In genomic region chr6:88166901-88167624, GRCh38 we compare ENCODE assay signal across 9 cellular contexts. TPM values are rescaled to one million over a fixed set of nuclear protein-coding genes. Genes with fewer than 3 reads are reported as not detected.
A peak's percentile ranks its signal among the peaks of the same experiment; 100 is the strongest.
DNase-seq lines count a peak whose midpoint lies in the region; ATAC-seq and TF ChIP-seq lines count a peak whose summit lies in the region.
"Had no signal": no experiment of that assay in that cellular context is flagged by ENCODE, and none has a peak within 500 bp of the region (broad histone marks: within the 10 kb centered on the region; RNA-seq: fewer than 3 reads in every experiment).

No MANE protein-coding gene starts in this region.

- H3K4me3 ChIP-seq in choroid plexus epithelial cell (ENCODE audit: low read depth, low read length), result peak overlapping the region; percentile 58

- in situ Hi-C loops in KBM-7 (cut with MboI; ENCODE audit: low pct_unique_long_range_greater_than_20kb, low sequenced_read_pairs), result no loop called here

- H3K9me3 Mint-ChIP-seq in naive B cell (no peaks in the 10 kb centered on the region), immature natural killer cell (peaks cover 0 to 9% (median 0%) of the 10 kb centered on the region in 6 donors)

- peaks cover 0 to 55% (median 9%) of the 10 kb centered on the region in 3 donors for H3K27me3 Mint-ChIP-seq in naive B cell
- H3K27me3 Mint-ChIP-seq in immature natural killer cell (ENCODE audit: low read depth in 3 of 3), result peaks cover 11 to 33% (median 31%) of the 10 kb centered on the region in 3 donors

- H3K27ac Mint-ChIP-seq in naive B cell (peak overlapping the region; percentile 43 to 96 (median 89)), immature natural killer cell (no peak overlapping the region)

- H3K4me1 Mint-ChIP-seq in naive B cell, result peaks cover 22 to 30% (median 26%) of the 10 kb centered on the region in 3 donors
- H3K4me1 Mint-ChIP-seq in immature natural killer cell, result peaks cover 6 to 8% of the 10 kb centered on the region in 2 donors

- ATAC-seq in GM21423 (IDR thresholded peaks at IDR 0.05; ENCODE audit: unreplicated experiment) (peak; percentile 17), naive B cell (ENCODE audit: low read depth in 2 of 2) (peak; percentile 38 to 44)

- H3K4me3 Mint-ChIP-seq in naive B cell (peak overlapping the region; percentile 73 to 96 (median 90)), immature natural killer cell (peak overlapping the region in 2 of 5 donors; percentile 8 to 35)

- H3K36me3 Mint-ChIP-seq in naive B cell, result no peaks in the 10 kb centered on the region
- H3K36me3 Mint-ChIP-seq in immature natural killer cell, result peaks cover 0 to 9% (median 3%) of the 10 kb centered on the region in 3 donors

- TF ChIP-seq CTCF in GM10266 (IDR thresholded peaks at IDR 0.05; ENCODE audit: control insufficient read depth, insufficient read depth, low read depth, missing control alignments) (no peak), choroid plexus epithelial cell (conservative IDR thresholded peaks at IDR 0.05; ENCODE audit: low read depth, low read length) (no peak)

- DNase-seq in GM10266 (ENCODE audit: extremely low spot score) (peak; percentile 48), KBM-7 (peak; percentile 20), choroid plexus epithelial cell (ENCODE audit: low read depth) (peak; percentile 11), naive B cell (peak; percentile 54), immature natural killer cell (no peak), H4 (ENCODE audit: low spot score) (no peak), SHP77 (lab: John Stamatoyannopoulos, UW) (no peak)

RNA-seq across cellular contexts. Expression of gene CNR1, which starts 0.9 kb away (rescaled TPM):
- polyA plus RNA-seq in naive B cell (ENCODE audit: low read depth in 6 of 6) (1 to 10 TPM in 3 of 6 donors, under 1 TPM in 3; 0.20 to 2.4 (median 1.0) TPM), immature natural killer cell (not detected)
- 0.74 and 0.87 TPM in 2 replicates for total RNA-seq in H4 (2014; rRNA removed; shearing (Covaris generic))
- total RNA-seq: LHCN-M2 had no signal

Comparison
In these comparisons a context has a peak if more than half of its experiments do, and no peak if none do; other contexts are left out.
1. DNase-seq: peak in GM10266 (single experiment), KBM-7 (single experiment), choroid plexus epithelial cell (single experiment) and naive B cell (single experiment); none in immature natural killer cell (0 of 3), H4 (single experiment) and SHP77 (0 of 2).
2. H3K27ac Mint-ChIP-seq: peak in naive B cell (6 of 6); none in immature natural killer cell (0 of 6).